7 cellular contexts compared by ENCODE assay signal in genomic region chr17:72464221-72464620, GRCh38.
DNase-seq lines count a peak whose midpoint lies in the region; ATAC-seq, FAIRE-seq and TF ChIP-seq lines count a peak whose summit lies in the region.
"Not testable (repeated sequence)": the region's sequence is repeated elsewhere in the genome, so short reads cannot be mapped to it uniquely, and the experiment has no call there.

No MANE protein-coding gene starts in this region.

- in situ Hi-C loops in IMR-90 (cut with MboI; ENCODE audit: low sequenced_read_pairs); HepG2 (cut with HindIII; ENCODE audit: extremely low pct_ligation_motif_present, low pct_unique_long_range_greater_than_20kb); transverse colon (cut with MboI; ENCODE audit: low pct_ligation_motif_present in 1 of 4, low pct_unique_long_range_greater_than_20kb in 1 of 4, low sequenced_read_pairs in 3 of 4): not testable (repeated sequence)

- not testable (repeated sequence) for ATAC-seq in IMR-90 (ENCODE audit: low read depth); HepG2; pancreas

- peaks cover 26 to 72% of the 10 kb centered on the region in 2 experiments for H3K79me1 ChIP-seq in IMR-90 (ENCODE audit: low read depth in 1 of 2, low read length in 2 of 2)

- H4K91ac ChIP-seq in IMR-90 (ENCODE audit: insufficient read depth, low read depth, low read length) = not testable (repeated sequence)

- POLR2A ChIA-PET in IMR-90 (lab: Charles Lee; ENCODE audit: unreplicated experiment) = not testable (repeated sequence)
- POLR2A ChIA-PET in HepG2 (lab: Yijun Ruan, JAX) = interaction anchor here (1.9 to 4.0 kb wide), 4 partner anchors 12 to 343 kb away, joined by 6 to 60 read pairs (median 18); partner anchors contain the start of gene SOX9

- not testable (repeated sequence) for H4K20me1 ChIP-seq in IMR-90 (ENCODE audit: insufficient read depth, low read length); HepG2 (ENCODE audit: insufficient read depth, low read length)

- dilution Hi-C loops in IMR-90 (cut with HindIII; ENCODE audit: low sequenced_read_pairs, unreplicated experiment) = not testable (repeated sequence)

- not testable (repeated sequence) for H3K56ac ChIP-seq in IMR-90 (ENCODE audit: extremely low read depth, insufficient read depth, low read length)

- not testable (repeated sequence) for H3K9me3 ChIP-seq in IMR-90 (ENCODE audit: control insufficient read depth, insufficient read depth, low read length); breast epithelium; esophagus (ENCODE audit: control insufficient read depth in 2 of 2, insufficient read depth in 1 of 2, low read depth in 1 of 2, low read length in 1 of 2); HepG2 (ENCODE audit: low read length); pancreas; transverse colon

- no CpG with 5 or more reads among the region's 5 CpGs for WGBS in IMR-90 (ENCODE audit: extremely low coverage in 2 of 2, insufficient read length in 1 of 2), 2 experiments
- 96 to 97% methylated on average over 5 of the region's 5 CpGs for WGBS in esophagus, 2 donors
- 100% methylated on average over 5 of the region's 5 CpGs for WGBS in HepG2 (ENCODE audit: low lambda C conversion rate)
- 99 to 100% methylated on average over 5 of the region's 5 CpGs for WGBS in pancreas, 2 donors
- 98% methylated on average over 5 of the region's 5 CpGs; no CpG with 5 or more reads in 1 of the 2 donors for WGBS in transverse colon (ENCODE audit: low coverage in 1 of 2), 2 donors

- H2BK5ac ChIP-seq in IMR-90 (ENCODE audit: low read depth, low read length, poor library complexity, severe bottlenecking) = not testable (repeated sequence)

- not testable (repeated sequence) for TF ChIP-seq EP300 in HepG2 (IDR thresholded peaks at IDR 0.05; ENCODE audit: low read depth in 2 of 2, low read length in 2 of 2); HepG2 (CRISPR knock-in tag; IDR thresholded peaks at IDR 0.05; ENCODE audit: borderline replicate concordance); transverse colon (IDR thresholded peaks at IDR 0.05; ENCODE audit: low read depth)

- CTCF ChIA-PET in IMR-90 (lab: Yijun Ruan, JAX); HepG2 (lab: Yijun Ruan, JAX; ENCODE audit: low intra/inter-chr PET ratio, low total read pairs): not testable (repeated sequence)

- not testable (repeated sequence) for H3K4me2 ChIP-seq in IMR-90 (ENCODE audit: low read depth, low read length); HepG2 (ENCODE audit: low read depth, low read length)

- H3K9me1 ChIP-seq in IMR-90 (ENCODE audit: insufficient read depth, low read length) = peaks cover 35% of the 10 kb centered on the region

- H3K14ac ChIP-seq in IMR-90 (replicated peaks; ENCODE audit: low read depth, low read length) = 0 out of 2 replicates have a peak overlapping the region, but pooled peaks have one; percentile 4

- H2BK15ac ChIP-seq in IMR-90 (ENCODE audit: low read depth, low read length) = not testable (repeated sequence)

- not testable (repeated sequence) for H4K8ac ChIP-seq in IMR-90 (ENCODE audit: low read depth in 2 of 2, low read length in 2 of 2)

- not testable (repeated sequence) for H3K4me3 ChIP-seq in IMR-90 (ENCODE audit: insufficient read depth, low read depth, low read length); breast epithelium; esophagus (ENCODE audit: low read depth in 1 of 2, low read length in 2 of 2); HepG2 (replicated peaks in 1 of 3; ENCODE audit: insufficient read depth in 1 of 3, low read depth in 2 of 3, low read length in 3 of 3); pancreas; transverse colon

- not testable (repeated sequence) for H3K18ac ChIP-seq in IMR-90 (ENCODE audit: low read depth, low read length)

- BruUV-seq in IMR-90 (replicated peaks; lab: Mats Ljungman, UMichigan); HepG2 (replicated peaks; lab: Mats Ljungman, UMichigan): not testable (repeated sequence)

- not testable (repeated sequence) for TF ChIP-seq CTCF in IMR-90 (conservative IDR thresholded peaks at IDR 0.05; ENCODE audit: low read depth, low read length); breast epithelium (IDR thresholded peaks at IDR 0.05); HepG2 (CRISPR knock-in tag; IDR thresholded peaks at IDR 0.05); pancreas (IDR thresholded peaks at IDR 0.05); transverse colon (IDR thresholded peaks at IDR 0.05)

- not testable (repeated sequence) for H2BK20ac ChIP-seq in IMR-90 (ENCODE audit: low read depth, low read length)

- peak overlapping the region; percentile 29; the same call in 1 of the 2 replicates for H2AK5ac ChIP-seq in IMR-90 (ENCODE audit: low read depth, low read length)

- not testable (repeated sequence) for H4K5ac ChIP-seq in IMR-90 (ENCODE audit: low read depth, low read length)

- TF ChIP-seq RAD21 in IMR-90 (IDR thresholded peaks at IDR 0.05; ENCODE audit: low read length); HepG2 (CRISPR knock-in tag; IDR thresholded peaks at IDR 0.05): not testable (repeated sequence)

- H3K4me1 ChIP-seq in IMR-90 (ENCODE audit: control insufficient read depth, insufficient read depth, low read length) = peaks cover 13% of the 10 kb centered on the region
- H3K4me1 ChIP-seq in breast epithelium = not testable (repeated sequence)
- H3K4me1 ChIP-seq in esophagus (ENCODE audit: control insufficient read depth in 2 of 2, insufficient read depth in 2 of 2, low read length in 1 of 2) = peaks cover 0 to 17% of the 10 kb centered on the region in 2 donors
- peaks cover 98% of the 10 kb centered on the region for H3K4me1 ChIP-seq in HepG2 (ENCODE audit: insufficient read depth, low read length)
- H3K4me1 ChIP-seq in pancreas = peaks cover 5 to 28% (median 13%) of the 10 kb centered on the region in 3 donors
- peaks cover 3 to 66% (median 43%) of the 10 kb centered on the region in 4 donors for H3K4me1 ChIP-seq in transverse colon

- H3K27ac ChIP-seq in IMR-90 (ENCODE audit: insufficient read depth, low read length); HepG2 (ENCODE audit: extremely low read length, insufficient read depth, low read length): not testable (repeated sequence)
- H3K27ac ChIP-seq in breast epithelium = peak overlapping the region; percentile 60 to 61
- peak overlapping the region; percentile 59 to 98 for H3K27ac ChIP-seq in esophagus (ENCODE audit: low read depth in 2 of 2, low read length in 1 of 2)
- peak overlapping the region; percentile 70 to 94 (median 86) for H3K27ac ChIP-seq in pancreas
- H3K27ac ChIP-seq in transverse colon = peak overlapping the region; percentile 55 to 83 (median 82)

- TF ChIP-seq POLR2A in IMR-90 (IDR thresholded peaks at IDR 0.05; ENCODE audit: low read depth, low read length); breast epithelium (IDR thresholded peaks at IDR 0.05); HepG2 (IDR thresholded peaks at IDR 0.05; ENCODE audit: insufficient read depth in 1 of 2, low read depth in 2 of 2, low read length in 2 of 2); transverse colon (IDR thresholded peaks at IDR 0.05): not testable (repeated sequence)

- H2AFZ ChIP-seq in IMR-90 (replicated peaks; ENCODE audit: low read length, poor library complexity); HepG2 (ENCODE audit: low read length): not testable (repeated sequence)

- not testable (repeated sequence) for H3K36me3 ChIP-seq in IMR-90 (ENCODE audit: control insufficient read depth, insufficient read depth, low read length); breast epithelium; esophagus (ENCODE audit: control insufficient read depth in 2 of 2, insufficient read depth in 2 of 2, low read length in 1 of 2); HepG2 (replicated peaks in 1 of 2; ENCODE audit: control insufficient read depth in 1 of 2, insufficient read depth in 2 of 2, low read length in 2 of 2); pancreas; transverse colon

- not testable (repeated sequence) for H3K27me3 ChIP-seq in IMR-90 (ENCODE audit: control insufficient read depth, insufficient read depth, low read length); breast epithelium; esophagus (ENCODE audit: control insufficient read depth in 1 of 2, insufficient read depth in 2 of 2, low read length in 2 of 2); HepG2 (ENCODE audit: control insufficient read depth in 1 of 2, insufficient read depth in 2 of 2, low read length in 2 of 2); pancreas; transverse colon

- not testable (repeated sequence) for FAIRE-seq in HepG2 (lab: Jason Lieb, UNC); pancreas (lab: Jason Lieb, UNC)

- not testable (repeated sequence) for H3K9ac ChIP-seq in IMR-90 (ENCODE audit: low read depth, low read length); HepG2 (ENCODE audit: insufficient read depth, low read depth, low read length)

- H2AK9ac ChIP-seq in IMR-90 (replicated peaks; ENCODE audit: low read depth, low read length, poor library complexity) = not testable (repeated sequence)

- H3K4ac ChIP-seq in IMR-90 (ENCODE audit: low read depth, low read length) = peak overlapping the region; percentile 8; the same call in 1 of the 2 replicates

- intact Hi-C loops in IMR-90 (cut with micrococcal nuclease); breast epithelium (cut with DNase I; ENCODE audit: low total_unique reads); HepG2 (cut with micrococcal nuclease; ENCODE audit: unreplicated experiment); pancreas (cut with DNase I); transverse colon (cut with DNase I; ENCODE audit: low total_unique reads): not testable (repeated sequence)

- peaks cover 94% of the 10 kb centered on the region for H3K79me2 ChIP-seq in HepG2 (ENCODE audit: insufficient read depth, low read length)

- peak overlapping the region; percentile 77 for H2BK120ac ChIP-seq in IMR-90 (ENCODE audit: low read depth, low read length)

- DNase-seq in IMR-90; breast epithelium (ENCODE audit: low spot score in 2 of 2); HepG2 (ENCODE audit: low spot score); pancreas; transverse colon: not testable (repeated sequence)
- peak; percentile 22 for DNase-seq in activated effector memory CD4-positive, alpha-beta T cell treated with anti-CD3 and anti-CD28 coated beads, Interleukin-2, amount 50 U/mL, for 16 hours

- not testable (repeated sequence) for H3K23ac ChIP-seq in IMR-90 (ENCODE audit: low read depth, low read length)
